In the genomic region with DNA sequence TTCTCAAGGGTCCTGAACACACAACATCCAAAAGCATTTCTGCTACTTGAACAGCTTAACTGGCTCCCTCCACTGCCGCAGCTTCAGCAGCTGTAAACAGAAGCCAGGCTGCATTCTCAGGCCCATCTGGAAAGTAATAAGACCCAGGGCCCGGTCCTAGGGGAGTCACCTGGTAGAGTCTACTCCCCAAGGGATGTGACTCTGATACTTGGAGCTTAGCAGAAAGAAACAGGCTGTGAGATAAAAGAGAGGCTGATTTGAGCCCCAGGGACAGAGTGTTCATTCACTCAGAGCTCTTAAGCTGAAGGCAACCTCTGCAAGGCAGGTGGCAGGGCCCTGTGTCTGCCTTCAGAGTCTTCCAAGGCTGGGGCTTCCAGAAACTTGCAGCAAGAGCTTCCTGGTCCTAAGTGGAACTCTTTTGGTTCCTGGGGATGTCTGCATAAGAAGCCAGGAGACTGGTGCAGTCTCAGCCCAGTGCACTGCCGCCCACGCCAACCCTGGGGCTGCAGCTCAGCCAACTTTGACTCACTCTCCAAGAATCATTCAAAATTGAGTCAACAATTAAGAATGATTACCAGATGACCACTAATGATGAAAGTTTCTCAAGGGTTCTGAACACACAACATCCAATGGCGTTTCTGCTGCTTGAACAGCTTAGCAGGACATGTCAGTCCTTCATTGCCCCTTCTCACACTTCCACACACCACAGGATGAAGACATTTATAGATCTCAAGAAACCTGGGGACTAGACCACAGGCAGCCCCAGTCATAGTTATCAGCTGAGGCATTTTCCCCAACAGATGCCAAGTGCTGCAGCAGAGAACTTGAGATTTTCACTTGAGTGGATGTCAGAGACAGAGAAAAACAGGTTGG, we compare ENCODE assay signal across 8 cellular contexts.
A peak's percentile ranks its signal among the peaks of the same experiment; 100 is the strongest.
DNase-seq lines count a peak whose midpoint lies in the region; ATAC-seq and TF ChIP-seq lines count a peak whose summit lies in the region.

No MANE protein-coding gene starts in this region.

- peak overlapping the region; percentile 56 for H3K9ac ChIP-seq in smooth muscle cell (ENCODE audit: low read depth)

- DNase-seq in coronary artery (ENCODE audit: low spot score) = no peak
- peak; percentile 28 for DNase-seq in smooth muscle cell (lab: John Stamatoyannopoulos, UW; ENCODE audit: unreplicated experiment)
- no peak for DNase-seq in GF-D8 (lab: John Stamatoyannopoulos, UW)
- DNase-seq in cerebellar nuclear complex (lab: John Stamatoyannopoulos, UW) = no peak
- no peak for DNase-seq in activated naive CD4-positive, alpha-beta T cell treated with anti-CD3 and anti-CD28 coated beads, Interleukin-2, amount 50 U/mL, for 16 hours

- peaks cover 3% of the 10 kb centered on the region for H4K20me1 ChIP-seq in smooth muscle cell (ENCODE audit: low read depth)

- H3K79me2 ChIP-seq in smooth muscle cell (ENCODE audit: low read depth) = no peaks in the 10 kb centered on the region

- no peak for TF ChIP-seq CTCF in coronary artery (IDR thresholded peaks at IDR 0.05)
- TF ChIP-seq CTCF in smooth muscle cell (IDR thresholded peaks at IDR 0.05; ENCODE audit: borderline replicate concordance, insufficient read depth, poor library complexity, severe bottlenecking) = no peak

- H3K36me3 ChIP-seq in smooth muscle cell (ENCODE audit: low read depth) = no peaks in the 10 kb centered on the region

- 19% methylated on average over 5 of the region's 5 CpGs for WGBS in smooth muscle cell (ENCODE audit: low lambda C conversion rate)

- H3K4me3 ChIP-seq in coronary artery = no peak overlapping the region
- H3K4me3 ChIP-seq in smooth muscle cell = no peak overlapping the region

- H3K9me3 ChIP-seq in smooth muscle cell (replicated peaks; ENCODE audit: low read depth) = no peaks in the 10 kb centered on the region

- peak overlapping the region; percentile 77 for H3K4me2 ChIP-seq in smooth muscle cell

- no peak overlapping the region for H2AFZ ChIP-seq in smooth muscle cell (ENCODE audit: low read depth)

- H3F3A ChIP-seq in smooth muscle cell (ENCODE audit: low read depth) = peaks cover 17% of the 10 kb centered on the region

- H3K27ac ChIP-seq in coronary artery = peak overlapping the region; percentile 20 to 78
- peak overlapping the region; percentile 84 for H3K27ac ChIP-seq in smooth muscle cell (ENCODE audit: low read depth)

- no peaks in the 10 kb centered on the region for H3K27me3 ChIP-seq in smooth muscle cell (ENCODE audit: low read depth)

- peaks cover 25% of the 10 kb centered on the region for H3K4me1 ChIP-seq in smooth muscle cell (ENCODE audit: low read depth)

- ATAC-seq in GM19463 (IDR thresholded peaks at IDR 0.05; ENCODE audit: unreplicated experiment) (peak; percentile 78), HG03469 (IDR thresholded peaks at IDR 0.05; ENCODE audit: unreplicated experiment) (peak; percentile 79)
- no peak for ATAC-seq in activated CD4-positive, CD25-positive, alpha-beta regulatory T cell treated with anti-CD3 and anti-CD28 coated beads, Interleukin-2, amount 50 U/mL, for 24 hours

Comparison
In these comparisons a context has a peak if more than half of its experiments do, and no peak if none do; other contexts are left out.
1. ATAC-seq: peak in GM19463 (single experiment) and HG03469 (single experiment); none in activated CD4-positive, CD25-positive, alpha-beta regulatory T cell treated with anti-CD3 and anti-CD28 coated beads, Interleukin-2, amount 50 U/mL, for 24 hours (0 of 2).